In the genomic region with DNA sequence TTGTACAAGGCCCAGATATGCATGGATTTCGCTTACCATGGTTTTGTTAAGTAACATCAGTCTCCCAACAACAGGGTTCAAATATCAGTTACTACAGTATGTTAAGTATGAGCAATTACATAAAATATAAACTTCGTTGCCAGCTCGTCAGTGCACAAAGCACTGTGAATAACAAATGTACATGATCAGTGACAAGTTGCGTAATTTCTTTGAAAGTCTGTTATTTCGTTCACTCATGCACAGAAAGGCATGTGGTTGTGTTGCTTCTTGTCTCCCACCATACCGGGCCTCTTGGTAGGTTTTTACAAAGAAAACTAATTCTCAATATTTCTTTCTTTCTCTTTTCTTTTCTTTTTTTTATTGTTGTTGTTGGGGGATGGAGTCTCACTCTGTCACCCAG, we compare ENCODE assay signal across 28 cellular contexts. TPM values are rescaled to one million over a fixed set of nuclear protein-coding genes. Genes with fewer than 3 reads are reported as not detected.
"Had no signal": no experiment of that assay in that cellular context is flagged by ENCODE, and none has a peak within 500 bp of the region (broad histone marks: within the 10 kb centered on the region; RNA-seq: fewer than 3 reads in every experiment).

No MANE protein-coding gene starts in this region.

- H3K4me1 ChIP-seq: SJCRH30 had no signal

- DNase-seq: activated CD4-positive, alpha-beta T cell treated with anti-CD3 and anti-CD28 coated beads for 4 hours; activated CD4-positive, alpha-beta T cell treated with anti-CD3 and anti-CD28 coated beads, Interleukin-2, amount 50 U/mL, for 48 hours; activated CD8-positive, alpha-beta memory T cell treated with anti-CD3 and anti-CD28 coated beads for 24 hours; activated effector memory CD4-positive, alpha-beta T cell treated with anti-CD3 and anti-CD28 coated beads, Interleukin-2, amount 50 U/mL, for 16 hours; activated naive CD4-positive, alpha-beta T cell treated with Interleukin-2 at 50 U/mL for 16 hours; activated T-cell treated with anti-CD3 and anti-CD28 coated beads, Interleukin-2, amount 50 U/mL, for 4 hours; adrenal gland; anterior cingulate cortex; cerebellar nuclear complex; Kasumi-1; KBM-7; NCI-H1048; NCI-H1417; NCI-H1930; NCI-H2171; NCI-H2227 treated with DMSO at 0.1 percent for 48 hours; NCI-H446 treated with DMSO at 0.1 percent for 48 hours; NCI-H524 treated with DMSO at 0.1 percent for 48 hours; NCI-H82; Right ventricle myocardium superior; SJCRH30; SK-N-SH; T-helper 1 cell; WERI-Rb-1 had no signal

- H3K36me3 ChIP-seq: adrenal gland, Peyer's patch, SJCRH30, WERI-Rb-1 had no signal

- H3K4me2 ChIP-seq: SK-N-SH had no signal

- H3K9ac ChIP-seq: SK-N-SH had no signal

- H3K4me3 ChIP-seq: adrenal gland, Peyer's patch, SJCRH30 had no signal

- ATAC-seq: activated naive CD4-positive, alpha-beta T cell treated with anti-CD3 and anti-CD28 coated beads, Interleukin-2, amount 50 U/mL, for 72 hours; activated T-cell treated with anti-CD3 and anti-CD28 coated beads, Interleukin-2, amount 50 U/mL, for 4 hours had no signal

- H3K27ac ChIP-seq: adrenal gland, Peyer's patch, RWPE1, SJCRH30, WERI-Rb-1 had no signal

- H3K9me3 ChIP-seq: adrenal gland, Peyer's patch, SJCRH30, SK-N-SH had no signal

- H3K27me3 ChIP-seq: adrenal gland, Peyer's patch, SJCRH30 had no signal

RNA-seq across cellular contexts. Expression of a gene that starts 53.0 kb away (rescaled TPM):
- total RNA-seq: activated naive CD4-positive, alpha-beta T cell treated with anti-CD3 and anti-CD28 coated beads, Interleukin-2, amount 50 U/mL, for 72 hours; activated T-cell treated with anti-CD3 and anti-CD28 coated beads, Interleukin-2, amount 50 U/mL, for 4 hours; cardiac septum; Peyer's patch; Right ventricle myocardium superior; SJCRH30 had no signal
- polyA plus RNA-seq: adrenal gland, SK-N-SH had no signal
